Comparison of ENCODE assay signal across 33 cellular contexts in genomic region chr2:58938988-58939387, GRCh38.
"Had no signal": no experiment of that assay in that cellular context is flagged by ENCODE, and none has a peak within 500 bp of the region (broad histone marks: within the 10 kb centered on the region; RNA-seq: fewer than 3 reads in every experiment).

No MANE protein-coding gene starts in this region.

- H3K36me3 ChIP-seq: adrenal gland, breast epithelium, pancreas, sigmoid colon, suprapubic skin, tibial nerve had no signal

- DNase-seq: activated CD4-positive, alpha-beta memory T cell treated with anti-CD3 and anti-CD28 coated beads for 36 hours; activated CD4-positive, alpha-beta T cell treated with anti-CD3 and anti-CD28 coated beads, Interleukin-2, amount 10 ng/mL, durations not matched to agents 24 days and 14 days; activated CD4-positive, CD25-positive, alpha-beta regulatory T cell treated with anti-CD3 and anti-CD28 coated beads, Interleukin-2, amount 50 U/mL, for 72 hours; activated CD8-positive, alpha-beta memory T cell treated with anti-CD3 and anti-CD28 coated beads, Interleukin-2, amount 50 U/mL, for 4 hours; activated effector memory CD4-positive, alpha-beta T cell treated with anti-CD3 and anti-CD28 coated beads, Interleukin-2, amount 50 U/mL, for 16 hours; activated naive CD4-positive, alpha-beta T cell treated with anti-CD3 and anti-CD28 coated beads for 36 hours; activated naive CD8-positive, alpha-beta T cell treated with anti-CD3 and anti-CD28 coated beads for 36 hours; activated T-cell treated with anti-CD3 and anti-CD28 coated beads, Interleukin-2, amount 50 U/mL, for 1 hour; adrenal gland; aorta; central memory CD4-positive, alpha-beta T cell; dermis blood vessel endothelial cell; effector CD4-positive, alpha-beta T cell; glutamatergic neuron; islet precursor cell; left cardiac atrium; left ventricle myocardium superior; midbrain; naive thymus-derived CD8-positive, alpha-beta T cell; nucleus accumbens; pancreas; psoas muscle; sigmoid colon; stimulated activated CD4-positive, alpha-beta T cell treated with anti-CD3 and anti-CD28 coated beads, Interleukin-15, amount 100 ng/mL, for 24 hours; stimulated activated CD4-positive, alpha-beta T cell treated with anti-CD3 and anti-CD28 coated beads, Interleukin-2, amount 100 ng/mL, for 24 hours; stimulated activated naive CD4-positive, alpha-beta T cell; T-helper 2 cell had no signal

- H3K27me3 ChIP-seq: adrenal gland, breast epithelium, pancreas, sigmoid colon, suprapubic skin, tibial nerve had no signal

- H3K4me1 ChIP-seq: adrenal gland, breast epithelium, pancreas, psoas muscle, sigmoid colon, suprapubic skin, tibial nerve had no signal

- ATAC-seq: left cardiac atrium; left ventricle myocardium superior; naive thymus-derived CD8-positive, alpha-beta T cell; pancreas; psoas muscle had no signal

- H3K27ac ChIP-seq: adrenal gland, breast epithelium, epithelial cell of prostate, pancreas, psoas muscle, sigmoid colon, suprapubic skin, tibial nerve had no signal

- FAIRE-seq: colon, frontal cortex, pancreas had no signal

- H3K4me3 ChIP-seq: adrenal gland, breast epithelium, pancreas, psoas muscle, sigmoid colon, suprapubic skin, tibial nerve had no signal

- H3K9me3 ChIP-seq: adrenal gland, pancreas, psoas muscle, sigmoid colon, suprapubic skin had no signal
